ENCODE assay signal across 10 cellular contexts in genomic region chr11:1307163-1307870, GRCh38. TPM values are rescaled to one million over a fixed set of nuclear protein-coding genes. Genes with fewer than 3 reads are reported as not detected.
A peak's percentile ranks its signal among the peaks of the same experiment; 100 is the strongest.
DNase-seq lines count a peak whose midpoint lies in the region; ATAC-seq and TF ChIP-seq lines count a peak whose summit lies in the region.
"Had no signal": no experiment of that assay in that cellular context is flagged by ENCODE, and none has a peak within 500 bp of the region (broad histone marks: within the 10 kb centered on the region; RNA-seq: fewer than 3 reads in every experiment).

No MANE protein-coding gene starts in this region.

- no peak for TF ChIP-seq POLR2A in upper lobe of left lung (IDR thresholded peaks at IDR 0.05)

- peak overlapping the region; percentile 8 for H3K4me3 Mint-ChIP-seq in activated T-cell treated with anti-CD3 and anti-CD28 coated beads, Interleukin-2, amount 50 U/mL, for 4 hours
- peak overlapping the region; percentile 39 to 76 for H3K4me3 Mint-ChIP-seq in activated T-cell treated with anti-CD3 and anti-CD28 coated beads, Interleukin-2, amount 50 U/mL, for 72 hours

- peaks cover 55% of the 10 kb centered on the region for H3K4me1 Mint-ChIP-seq in activated T-cell treated with anti-CD3 and anti-CD28 coated beads, Interleukin-2, amount 50 U/mL, for 4 hours (ENCODE audit: low read depth)
- H3K4me1 Mint-ChIP-seq in activated T-cell treated with anti-CD3 and anti-CD28 coated beads, Interleukin-2, amount 50 U/mL, for 72 hours (ENCODE audit: low read depth) = peaks cover 35% of the 10 kb centered on the region

- H3K36me3 ChIP-seq in liver (ENCODE audit: control insufficient read depth in 4 of 4, insufficient read depth in 3 of 4, low read depth in 1 of 4, low read length in 3 of 4) = no peaks in the 10 kb centered on the region
- peaks cover 0 to 12% (median 3%) of the 10 kb centered on the region in 4 donors for H3K36me3 ChIP-seq in upper lobe of left lung

- H3K27me3 ChIP-seq in liver (ENCODE audit: control insufficient read depth in 4 of 4, insufficient read depth in 4 of 4, low read length in 3 of 4) (no peaks in the 10 kb centered on the region), upper lobe of left lung (no peaks in the 10 kb centered on the region)

- H3K4me1 ChIP-seq in liver (ENCODE audit: control insufficient read depth in 4 of 4, insufficient read depth in 4 of 4, low read length in 3 of 4) = peaks cover 15 to 74% (median 49%) of the 10 kb centered on the region in 4 donors
- H3K4me1 ChIP-seq in upper lobe of left lung = peaks cover 70 to 76% (median 74%) of the 10 kb centered on the region in 4 donors

- H3K9me3 Mint-ChIP-seq in activated T-cell treated with anti-CD3 and anti-CD28 coated beads, Interleukin-2, amount 50 U/mL, for 4 hours = peaks cover 11% of the 10 kb centered on the region
- H3K9me3 Mint-ChIP-seq in activated T-cell treated with anti-CD3 and anti-CD28 coated beads, Interleukin-2, amount 50 U/mL, for 72 hours = peaks cover 2% of the 10 kb centered on the region in 2 donors

- ATAC-seq in activated T-cell treated with anti-CD3 and anti-CD28 coated beads, Interleukin-2, amount 50 U/mL, for 4 hours = no peak
- ATAC-seq in activated T-cell treated with anti-CD3 and anti-CD28 coated beads, Interleukin-2, amount 50 U/mL, for 72 hours (replicated peaks in 1 of 2) = no peak
- no peak for ATAC-seq in upper lobe of left lung (ENCODE audit: low FRiP score in 2 of 2)
- ATAC-seq in GM19467 (IDR thresholded peaks at IDR 0.05; ENCODE audit: unreplicated experiment) = no peak
- ATAC-seq: SK-N-SH treated with all-trans-retinoic acid at 6 μM for 48 hours had no signal

- TF ChIP-seq CTCF in liver (IDR thresholded peaks at IDR 0.05; ENCODE audit: low read depth, low read length, missing input control) (no peak), upper lobe of left lung (IDR thresholded peaks at IDR 0.05) (no peak)

- peak overlapping the region; percentile 86 to 89 for H3K27ac ChIP-seq in liver (ENCODE audit: low read depth in 1 of 2, low read length in 2 of 2)
- H3K27ac ChIP-seq in upper lobe of left lung = peak overlapping the region in 3 of 4 donors; percentile 11 to 81 (median 76)

- DNase-seq in activated T-cell treated with anti-CD3 and anti-CD28 coated beads, Interleukin-2, amount 50 U/mL, for 4 hours = no peak
- no peak for DNase-seq in activated T-cell treated with anti-CD3 and anti-CD28 coated beads for 4 hours
- no peak for DNase-seq in activated T-cell treated with anti-CD3 and anti-CD28 coated beads, Interleukin-2, amount 50 U/mL, for 72 hours
- peak; percentile 50 to 58 for DNase-seq in upper lobe of left lung
- no peak for DNase-seq in retina
- DNase-seq in COR-L47 (lab: John Stamatoyannopoulos, UW) = no peak
- DNase-seq: MM.1S had no signal

- H3K36me3 Mint-ChIP-seq in activated T-cell treated with anti-CD3 and anti-CD28 coated beads, Interleukin-2, amount 50 U/mL, for 4 hours (ENCODE audit: insufficient read depth) = peaks cover 2% of the 10 kb centered on the region
- H3K36me3 Mint-ChIP-seq in activated T-cell treated with anti-CD3 and anti-CD28 coated beads, Interleukin-2, amount 50 U/mL, for 72 hours (ENCODE audit: insufficient read depth in 2 of 2) = peaks cover 6 to 16% of the 10 kb centered on the region in 2 donors

- peak overlapping the region; percentile 42 to 61 for H3K9ac ChIP-seq in liver (ENCODE audit: low read depth in 1 of 2, low read length in 2 of 2)

- H3K9me3 ChIP-seq in liver (ENCODE audit: control insufficient read depth in 4 of 4, low read length in 3 of 4) (peaks cover 0 to 3% (median 0%) of the 10 kb centered on the region in 4 donors), upper lobe of left lung (no peaks in the 10 kb centered on the region)

- H3K27me3 Mint-ChIP-seq in activated T-cell treated with anti-CD3 and anti-CD28 coated beads, Interleukin-2, amount 50 U/mL, for 4 hours (ENCODE audit: low read depth) = peaks cover 2% of the 10 kb centered on the region
- H3K27me3 Mint-ChIP-seq in activated T-cell treated with anti-CD3 and anti-CD28 coated beads, Interleukin-2, amount 50 U/mL, for 72 hours (ENCODE audit: low read depth) = no peaks in the 10 kb centered on the region

- WGBS in liver = 61% methylated on average over 21 of the region's 21 CpGs
- 63 to 67% methylated on average over 20 to 21 of the region's 21 CpGs for WGBS in upper lobe of left lung, 2 donors

- H3K4me3 ChIP-seq in liver (ENCODE audit: low read depth in 1 of 3, low read length in 3 of 3) = peak overlapping the region in 1 of 3 donors; percentile 7
- H3K4me3 ChIP-seq in upper lobe of left lung = peak overlapping the region in 1 of 4 donors; percentile 97

- no peak for TF ChIP-seq EP300 in upper lobe of left lung (IDR thresholded peaks at IDR 0.05)

- TF ChIP-seq RAD21 in liver (IDR thresholded peaks at IDR 0.05) = no peak

- H3K27ac Mint-ChIP-seq in activated T-cell treated with anti-CD3 and anti-CD28 coated beads, Interleukin-2, amount 50 U/mL, for 72 hours = no peak overlapping the region

TF ChIP-seq in liver, 16 proteins besides CTCF, POLR2A, EP300 and RAD21:
- TF ChIP-seq FOXA2 (IDR thresholded peaks at IDR 0.05) = no peak
- no peak for TF ChIP-seq JUND (IDR thresholded peaks at IDR 0.05)
- TF ChIP-seq ZBTB33 (IDR thresholded peaks at IDR 0.05) = no peak
- no peak for TF ChIP-seq HNF4A (conservative IDR thresholded peaks at IDR 0.05)
- TF ChIP-seq ATF3 (IDR thresholded peaks at IDR 0.05) = no peak
- no peak for TF ChIP-seq GABPA (IDR thresholded peaks at IDR 0.05 in 1 of 2, conservative IDR thresholded peaks at IDR 0.05 in 1 of 2)
- TF ChIP-seq RXRA (IDR thresholded peaks at IDR 0.05) = no peak
- no peak for TF ChIP-seq TAF1 (conservative IDR thresholded peaks at IDR 0.05)
- no peak for TF ChIP-seq SP1 (IDR thresholded peaks at IDR 0.05)
- TF ChIP-seq MAX (IDR thresholded peaks at IDR 0.05) = no peak
- no peak for TF ChIP-seq EGR1 (IDR thresholded peaks at IDR 0.05; ENCODE audit: low read depth in 2 of 2)
- no peak for TF ChIP-seq NR2F2 (IDR thresholded peaks at IDR 0.05)
- no peak for TF ChIP-seq YY1 (IDR thresholded peaks at IDR 0.05)
- TF ChIP-seq REST (IDR thresholded peaks at IDR 0.05) = no peak
- TF ChIP-seq FOXA1 (IDR thresholded peaks at IDR 0.05) = no peak
- TF ChIP-seq HNF4G (IDR thresholded peaks at IDR 0.05) = no peak

RNA-seq across cellular contexts. Expression of gene TOLLIP, which starts 2.1 kb away (rescaled TPM):
- total RNA-seq in activated T-cell treated with anti-CD3 and anti-CD28 coated beads, Interleukin-2, amount 50 U/mL, for 4 hours = 10 to 100 TPM; 38.0 to 45.9 (median 44.3) TPM
- 10 to 100 TPM; 32.9 to 34.1 TPM for total RNA-seq in activated T-cell treated with anti-CD3 and anti-CD28 coated beads, Interleukin-2, amount 50 U/mL, for 72 hours
- total RNA-seq in liver (10 to 100 TPM; 27.5 to 73.5 TPM), upper lobe of left lung (10 to 100 TPM; 39.5 to 97.4 (median 53.4) TPM)
- polyA plus RNA-seq in liver = 100 to 1,000 TPM in 1 of 2 donors, 10 to 100 TPM in 1; 72.4 to 102 TPM

Comparison
In these comparisons a context has a peak if more than half of its experiments do, and no peak if none do; other contexts are left out.
1. DNase-seq: peak in upper lobe of left lung (2 of 2); none in activated T-cell treated with anti-CD3 and anti-CD28 coated beads, Interleukin-2, amount 50 U/mL, for 4 hours (single experiment), activated T-cell treated with anti-CD3 and anti-CD28 coated beads for 4 hours (single experiment), activated T-cell treated with anti-CD3 and anti-CD28 coated beads, Interleukin-2, amount 50 U/mL, for 72 hours (0 of 2), retina (single experiment) and COR-L47 (single experiment).